ENCODE assay signal across 21 cellular contexts in the genomic region with DNA sequence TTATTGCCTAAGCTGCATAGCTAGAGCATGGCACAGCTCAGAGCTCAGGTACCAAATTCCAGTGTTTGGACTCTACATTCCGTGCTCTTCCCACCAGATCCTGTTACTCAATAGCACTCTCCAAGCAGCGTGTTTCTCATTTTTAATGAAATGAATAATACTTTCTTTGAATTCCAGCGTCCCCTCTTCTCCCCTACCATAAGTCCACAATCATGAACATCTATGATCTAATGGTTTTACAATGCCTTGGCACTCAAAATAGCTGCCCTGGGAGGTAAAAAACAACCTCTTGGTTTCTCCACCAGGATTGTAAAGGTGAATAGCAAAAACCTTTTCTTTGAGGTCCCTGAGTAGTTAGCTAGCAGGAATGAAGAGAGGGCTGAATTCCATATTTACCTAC.
DNase-seq lines count a peak whose midpoint lies in the region; ATAC-seq, FAIRE-seq and TF ChIP-seq lines count a peak whose summit lies in the region.
"Had no signal": no experiment of that assay in that cellular context is flagged by ENCODE, and none has a peak within 500 bp of the region (broad histone marks: within the 10 kb centered on the region; RNA-seq: fewer than 3 reads in every experiment).

No MANE protein-coding gene starts in this region.

- POLR2A ChIA-PET in PC-3 (lab: Charles Lee; ENCODE audit: unreplicated experiment) = interaction anchor here (0.6 kb wide), 1 partner anchor 384 kb away, joined by 4 read pairs; no protein-coding TSS in a partner anchor

- H4K20me1 ChIP-seq in GM23248 (ENCODE audit: insufficient read depth) = no peaks in the 10 kb centered on the region
- H4K20me1 ChIP-seq in PC-3 (ENCODE audit: low read length) = no peaks in the 10 kb centered on the region
- H4K20me1 ChIP-seq: BLaER1 treated with 17β-estradiol and CSF1 and Interleukin-3, amounts not matched to agents 10 nM and 100 nM had no signal

- no peaks in the 10 kb centered on the region for H3K27me3 Mint-ChIP-seq in endodermal cell (ENCODE audit: insufficient read depth)

- WGBS in GM23248 (ENCODE audit: low coverage in 1 of 2, low lambda C conversion rate in 2 of 2, missing lambda C conversion rate in 2 of 2), 2 experiments = 42 to 47% methylated on average over 3 of the region's 3 CpGs
- 64 to 67% methylated on average over 3 of the region's 3 CpGs for WGBS in endodermal cell (ENCODE audit: insufficient coverage in 1 of 2, insufficient read length in 1 of 2), 2 experiments

- no peak overlapping the region for H3K27ac Mint-ChIP-seq in endodermal cell
- H3K27ac Mint-ChIP-seq: B cell; CD8-positive, alpha-beta T cell had no signal

- no peak for TF ChIP-seq CTCF in AG10803 (conservative IDR thresholded peaks at IDR 0.05; ENCODE audit: low read length)
- no peak for TF ChIP-seq CTCF in PC-3 (conservative IDR thresholded peaks at IDR 0.05; ENCODE audit: low read depth, low read length)
- no peak for TF ChIP-seq CTCF in endodermal cell (conservative IDR thresholded peaks at IDR 0.05)

- no peak overlapping the region for H3K27ac ChIP-seq in GM23248
- 0 out of 2 replicates have a peak overlapping the region, but pooled peaks have one; percentile 5 for H3K27ac ChIP-seq in PC-3 (ENCODE audit: low read length)
- H3K27ac ChIP-seq in endodermal cell (ENCODE audit: low read depth, low read length) = no peak overlapping the region
- H3K27ac ChIP-seq: BLaER1 treated with 17β-estradiol and CSF1 and Interleukin-3, amounts not matched to agents 10 nM and 100 nM; HL-60 had no signal

- in situ Hi-C loops in GM23248 (cut with MboI) = no loop called here

- peaks cover 5% of the 10 kb centered on the region for H3K4me1 ChIP-seq in GM23248 (ENCODE audit: insufficient read depth)
- H3K4me1 ChIP-seq in PC-3 (ENCODE audit: insufficient read depth, low read length) = no peaks in the 10 kb centered on the region
- no peaks in the 10 kb centered on the region for H3K4me1 ChIP-seq in endodermal cell (ENCODE audit: control insufficient read depth, insufficient read depth, low read length)
- H3K4me1 ChIP-seq: BLaER1 treated with 17β-estradiol and CSF1 and Interleukin-3, amounts not matched to agents 10 nM and 100 nM had no signal

- H3K9me3 Mint-ChIP-seq in endodermal cell = no peaks in the 10 kb centered on the region
- H3K9me3 Mint-ChIP-seq: CD8-positive, alpha-beta T cell had no signal

- H3K9ac ChIP-seq in GM23248 (no peak overlapping the region), PC-3 (ENCODE audit: low read length) (no peak overlapping the region), endodermal cell (ENCODE audit: extremely low read depth, low read length, poor library complexity, severe bottlenecking) (no peak overlapping the region)
- H3K9ac ChIP-seq: BLaER1 treated with 17β-estradiol and CSF1 and Interleukin-3, amounts not matched to agents 10 nM and 100 nM had no signal

- H3K4me3 ChIP-seq in AG10803 (ENCODE audit: low read length) = no peak overlapping the region
- H3K4me3 ChIP-seq in GM23248 = no peak overlapping the region
- no peak overlapping the region for H3K4me3 ChIP-seq in PC-3 (ENCODE audit: low read length)
- no peak overlapping the region for H3K4me3 ChIP-seq in endodermal cell (ENCODE audit: low read length)
- H3K4me3 ChIP-seq: BLaER1 treated with 17β-estradiol and CSF1 and Interleukin-3, amounts not matched to agents 10 nM and 100 nM; K562 had no signal

- no peak for FAIRE-seq in H54 (lab: Jason Lieb, UNC)
- FAIRE-seq: G401.6, HTR-8/SVneo, K562 had no signal

- H3K79me2 ChIP-seq in GM23248 (ENCODE audit: insufficient read depth) = no peaks in the 10 kb centered on the region
- no peaks in the 10 kb centered on the region for H3K79me2 ChIP-seq in PC-3 (ENCODE audit: low read length)

- ATAC-seq in PC-3 = peak; percentile 22; the same call in 1 of the 2 replicates
- ATAC-seq: CD8-positive, alpha-beta T cell; K562 had no signal

- DNase-seq in AG10803 (ENCODE audit: low read depth) (peak; percentile 14), GM23248 (peak; percentile 7), PC-3 (no peak), kidney tubule cell (ENCODE audit: low spot score) (peak; percentile 65), H54 (ENCODE audit: insufficient read length, low spot score) (no peak), endodermal cell (no peak), GM19240 (ENCODE audit: insufficient read length, low spot score) (no peak)
- DNase-seq: 8988T; Calu3; CD8-positive, alpha-beta T cell; DMS 273 treated with DMSO at 0.1 percent for 48 hours; DMS53; DND-41; HCEC 1CT; IMR-90 had no signal

- intact Hi-C loops in PC-3 (cut with micrococcal nuclease) = no loop called here

- H3K36me3 ChIP-seq in GM23248 (ENCODE audit: low read depth) (no peaks in the 10 kb centered on the region), PC-3 (ENCODE audit: low read depth, low read length) (no peaks in the 10 kb centered on the region), endodermal cell (ENCODE audit: control insufficient read depth, insufficient read depth, low read length) (no peaks in the 10 kb centered on the region)
- H3K36me3 ChIP-seq: BLaER1 treated with 17β-estradiol and CSF1 and Interleukin-3, amounts not matched to agents 10 nM and 100 nM had no signal

- no peaks in the 10 kb centered on the region for H3K27me3 ChIP-seq in GM23248 (replicated peaks; ENCODE audit: insufficient read depth)
- H3K27me3 ChIP-seq in PC-3 (ENCODE audit: low read length) = no peaks in the 10 kb centered on the region
- no peaks in the 10 kb centered on the region for H3K27me3 ChIP-seq in endodermal cell (ENCODE audit: control insufficient read depth, insufficient read depth, low read length, poor library complexity, severe bottlenecking)
- H3K27me3 ChIP-seq: BLaER1 treated with 17β-estradiol and CSF1 and Interleukin-3, amounts not matched to agents 10 nM and 100 nM had no signal

- H3K9me2 ChIP-seq in GM23248 (ENCODE audit: insufficient read depth) (no peaks in the 10 kb centered on the region), PC-3 (replicated peaks; ENCODE audit: low read length) (no peaks in the 10 kb centered on the region)

- H3K4me1 Mint-ChIP-seq in endodermal cell = no peaks in the 10 kb centered on the region
- H3K4me1 Mint-ChIP-seq: B cell had no signal

- TF ChIP-seq POLR2A in H54 (IDR thresholded peaks at IDR 0.05; ENCODE audit: low read depth, low read length) = no peak

- H2AFZ ChIP-seq in GM23248 (no peak overlapping the region), PC-3 (ENCODE audit: low read length) (no peak overlapping the region)

- BruUV-seq in PC-3 (replicated peaks; lab: Mats Ljungman, UMichigan) = no TSS peak

- CTCF ChIA-PET in PC-3 (lab: Charles Lee) = no interaction called here

- H3K9me3 ChIP-seq in GM23248 (ENCODE audit: low read depth) = no peaks in the 10 kb centered on the region
- no peaks in the 10 kb centered on the region for H3K9me3 ChIP-seq in PC-3 (ENCODE audit: low read length)
- H3K9me3 ChIP-seq in endodermal cell (ENCODE audit: control insufficient read depth, low read length) = no peaks in the 10 kb centered on the region
- H3K9me3 ChIP-seq: BLaER1 treated with 17β-estradiol and CSF1 and Interleukin-3, amounts not matched to agents 10 nM and 100 nM had no signal

- no peak overlapping the region for H3K4me2 ChIP-seq in GM23248 (ENCODE audit: unreplicated experiment)
- no peak overlapping the region for H3K4me2 ChIP-seq in PC-3 (ENCODE audit: low read length)
- H3K4me2 ChIP-seq: BLaER1 treated with 17β-estradiol and CSF1 and Interleukin-3, amounts not matched to agents 10 nM and 100 nM had no signal

- no peaks in the 10 kb centered on the region for H3F3A ChIP-seq in GM23248 (ENCODE audit: insufficient read depth)
- no peaks in the 10 kb centered on the region for H3F3A ChIP-seq in PC-3 (ENCODE audit: low read length, unreplicated experiment)

- H3K36me3 Mint-ChIP-seq in endodermal cell (ENCODE audit: low read depth) = no peaks in the 10 kb centered on the region
- H3K36me3 Mint-ChIP-seq: CD8-positive, alpha-beta T cell had no signal

- no peak overlapping the region for H3K4me3 Mint-ChIP-seq in endodermal cell
- H3K4me3 Mint-ChIP-seq: B cell; CD8-positive, alpha-beta T cell had no signal

Comparison
In these comparisons a context has a peak if more than half of its experiments do, and no peak if none do; other contexts are left out.
1. DNase-seq: peak in AG10803 (single experiment), GM23248 (single experiment) and kidney tubule cell (single experiment); none in PC-3 (single experiment), H54 (single experiment), endodermal cell (single experiment) and GM19240 (single experiment).